Comparison of ENCODE assay signal across 8 cellular contexts in genomic region chr15:99565281-99566156, GRCh38. TPM values are rescaled to one million over a fixed set of nuclear protein-coding genes. Genes with fewer than 3 reads are reported as not detected.
DNase-seq lines count a peak whose midpoint lies in the region; ATAC-seq and TF ChIP-seq lines count a peak whose summit lies in the region.

Gene MEF2A, plus strand, starts transcription at chr15:99565984. Its CDS starts 67,136 bp downstream, at chr15:99633120.

- H3K27ac ChIP-seq in dorsolateral prefrontal cortex (peak within 1 kb of the TSS; percentile 93 to 100 (median 99)), liver (ENCODE audit: low read depth in 1 of 2, low read length in 2 of 2) (peak within 1 kb of the TSS; percentile 93 to 95)

- H3K27me3 ChIP-seq in dorsolateral prefrontal cortex (no peaks in the 10 kb centered on the region), liver (ENCODE audit: control insufficient read depth in 4 of 4, insufficient read depth in 4 of 4, low read length in 3 of 4) (no peaks in the 10 kb centered on the region)

- peak within 1 kb of the TSS; percentile 96 to 99 for H3K9ac ChIP-seq in liver (ENCODE audit: low read depth in 1 of 2, low read length in 2 of 2)

- WGBS in liver, result under 1% methylated on average over 104 of the region's 104 CpGs

- CTCF ChIA-PET in activated CD4-positive, alpha-beta memory T cell treated with anti-CD3 and anti-CD28 coated beads for 36 hours (lab: Charles Lee), result interaction anchor here (0.6 to 4.6 kb wide), 2 partner anchors 24 to 139 kb away, joined by 3 to 33 read pairs; no protein-coding TSS in a partner anchor

- no peaks in the 10 kb centered on the region for H3K36me3 ChIP-seq in liver (ENCODE audit: control insufficient read depth in 4 of 4, insufficient read depth in 3 of 4, low read depth in 1 of 4, low read length in 3 of 4)

- peaks cover 2 to 23% (median 15%) of the 10 kb centered on the region in 4 donors for H3K4me1 ChIP-seq in liver (ENCODE audit: control insufficient read depth in 4 of 4, insufficient read depth in 4 of 4, low read length in 3 of 4)

- POLR2A ChIA-PET in activated CD4-positive, alpha-beta memory T cell treated with anti-CD3 and anti-CD28 coated beads for 36 hours (lab: Charles Lee), result interaction anchor here (0.6 to 1.5 kb wide), 5 partner anchors 41 to 168 kb away, joined by 3 to 5 read pairs (median 3); partner anchors contain the start of gene LYSMD4

- DNase-seq in C1 segment of cervical spinal cord (lab: John Stamatoyannopoulos, UW), result peak; percentile 66 to 97 (median 91)
- DNase-seq in NCI-H82 treated with DMSO at 0.1 percent for 48 hours (lab: John Stamatoyannopoulos, UW; ENCODE audit: unreplicated experiment), result peak; percentile 65
- DNase-seq in activated CD4-positive, alpha-beta memory T cell treated with anti-CD3 and anti-CD28 coated beads for 36 hours, result peak; percentile 94
- DNase-seq in dorsolateral prefrontal cortex, result peak; percentile 85 to 93 (median 91)
- peak; percentile 91 for DNase-seq in stimulated activated CD4-positive, alpha-beta T cell treated with anti-CD3 and anti-CD28 coated beads, Interleukin-4, amount 100 ng/mL, for 1 hour

- H3K4me1 Mint-ChIP-seq in activated CD4-positive, alpha-beta memory T cell treated with anti-CD3 and anti-CD28 coated beads for 36 hours (ENCODE audit: low read depth), result peaks cover 16% of the 10 kb centered on the region

- peak within 1 kb of the TSS; percentile 97 for H3K27ac Mint-ChIP-seq in activated CD4-positive, alpha-beta memory T cell treated with anti-CD3 and anti-CD28 coated beads for 36 hours

- peak within 1 kb of the TSS; percentile 49 to 95 (median 84) for H3K4me3 ChIP-seq in dorsolateral prefrontal cortex
- peak within 1 kb of the TSS; percentile 87 to 98 (median 92) for H3K4me3 ChIP-seq in liver (ENCODE audit: low read depth in 1 of 3, low read length in 3 of 3)

- no peaks in the 10 kb centered on the region for H3K9me3 Mint-ChIP-seq in activated CD4-positive, alpha-beta memory T cell treated with anti-CD3 and anti-CD28 coated beads for 36 hours

- ATAC-seq in GM19372 (IDR thresholded peaks at IDR 0.05; ENCODE audit: low read depth, unreplicated experiment) (peak; percentile 57), HG03521 (IDR thresholded peaks at IDR 0.05; ENCODE audit: unreplicated experiment) (peak; percentile 49)

- peak in 4 of 56 donors; percentile 10 to 19 (median 12) for TF ChIP-seq CTCF in dorsolateral prefrontal cortex (IDR thresholded peaks at IDR 0.05 in 54 of 56, conservative IDR thresholded peaks at IDR 0.05 in 2 of 56; ENCODE audit: low read depth in 1 of 56, partially characterized antibody in 56 of 56)
- TF ChIP-seq CTCF in liver (IDR thresholded peaks at IDR 0.05; ENCODE audit: low read depth, low read length, missing input control), result no peak

- no peaks in the 10 kb centered on the region for H3K27me3 Mint-ChIP-seq in activated CD4-positive, alpha-beta memory T cell treated with anti-CD3 and anti-CD28 coated beads for 36 hours

- intact Hi-C loops in activated CD4-positive, alpha-beta memory T cell treated with anti-CD3 and anti-CD28 coated beads for 36 hours (cut with micrococcal nuclease), result loop anchor here (2.0 to 10.0 kb wide), 8 partner anchors 25 to 769 kb away; partner anchors contain the start of genes LRRC28 and LYSMD4
- intact Hi-C loops in dorsolateral prefrontal cortex (cut with DNase I), result loop anchor here (2.0 to 10.0 kb wide), 5 partner anchors 139 to 461 kb away; partner anchors contain the start of gene SYNM (in 1 of the 2)

- H3K4me3 Mint-ChIP-seq in activated CD4-positive, alpha-beta memory T cell treated with anti-CD3 and anti-CD28 coated beads for 36 hours, result peak within 1 kb of the TSS; percentile 96

- peaks cover 6% of the 10 kb centered on the region for H3K36me3 Mint-ChIP-seq in activated CD4-positive, alpha-beta memory T cell treated with anti-CD3 and anti-CD28 coated beads for 36 hours

- H3K9me3 ChIP-seq in liver (ENCODE audit: control insufficient read depth in 4 of 4, low read length in 3 of 4), result no peaks in the 10 kb centered on the region

- TF ChIP-seq RAD21 in liver (IDR thresholded peaks at IDR 0.05), result peak; percentile 27 to 55

TF ChIP-seq in liver, 16 proteins besides CTCF, POLR2A, EP300 and RAD21:
- TF ChIP-seq JUND (IDR thresholded peaks at IDR 0.05), result no peak
- TF ChIP-seq FOXA1 (IDR thresholded peaks at IDR 0.05), result no peak
- peak; percentile 77 for TF ChIP-seq MAX (IDR thresholded peaks at IDR 0.05)
- no peak for TF ChIP-seq HNF4G (IDR thresholded peaks at IDR 0.05)
- TF ChIP-seq NR2F2 (IDR thresholded peaks at IDR 0.05), result peak; percentile 39
- no peak for TF ChIP-seq REST (IDR thresholded peaks at IDR 0.05)
- TF ChIP-seq SP1 (IDR thresholded peaks at IDR 0.05), result peak; percentile 44
- TF ChIP-seq FOXA2 (IDR thresholded peaks at IDR 0.05), result no peak
- peak; percentile 36 for TF ChIP-seq ATF3 (IDR thresholded peaks at IDR 0.05)
- TF ChIP-seq EGR1 (IDR thresholded peaks at IDR 0.05; ENCODE audit: low read depth in 2 of 2), result no peak
- peak; percentile 32 to 55 for TF ChIP-seq RXRA (IDR thresholded peaks at IDR 0.05)
- TF ChIP-seq HNF4A (conservative IDR thresholded peaks at IDR 0.05), result peak in 1 of 2 donors; percentile 19
- no peak for TF ChIP-seq ZBTB33 (IDR thresholded peaks at IDR 0.05)
- peak; percentile 83 for TF ChIP-seq YY1 (IDR thresholded peaks at IDR 0.05)
- no peak for TF ChIP-seq TAF1 (conservative IDR thresholded peaks at IDR 0.05)
- TF ChIP-seq GABPA (IDR thresholded peaks at IDR 0.05 in 1 of 2, conservative IDR thresholded peaks at IDR 0.05 in 1 of 2), result peak; percentile 33 to 77

RNA-seq across cellular contexts. Expression of gene MEF2A, which starts in this region (rescaled TPM):
- 10 to 100 TPM; 15.9 to 19.5 TPM for total RNA-seq in activated CD4-positive, alpha-beta memory T cell treated with anti-CD3 and anti-CD28 coated beads for 36 hours
- total RNA-seq in dorsolateral prefrontal cortex, result 100 to 1,000 TPM in 48 of 120 experiments, 10 to 100 TPM in 72; 54.3 to 131 (median 97.1) TPM
- total RNA-seq in liver, result 10 to 100 TPM; 19.3 to 45.9 TPM
- 10 to 100 TPM in 1 of 2 donors, 1 to 10 TPM in 1; 8.5 to 17.1 TPM for polyA plus RNA-seq in liver

Comparison
In these comparisons a context has a peak if more than half of its experiments do, and no peak if none do; other contexts are left out.
1. Peak in every context shown above with its lines: DNase-seq, ATAC-seq, H3K4me3 ChIP-seq and H3K27ac ChIP-seq.